ENCODE assay signal across 8 cellular contexts in the genomic region with DNA sequence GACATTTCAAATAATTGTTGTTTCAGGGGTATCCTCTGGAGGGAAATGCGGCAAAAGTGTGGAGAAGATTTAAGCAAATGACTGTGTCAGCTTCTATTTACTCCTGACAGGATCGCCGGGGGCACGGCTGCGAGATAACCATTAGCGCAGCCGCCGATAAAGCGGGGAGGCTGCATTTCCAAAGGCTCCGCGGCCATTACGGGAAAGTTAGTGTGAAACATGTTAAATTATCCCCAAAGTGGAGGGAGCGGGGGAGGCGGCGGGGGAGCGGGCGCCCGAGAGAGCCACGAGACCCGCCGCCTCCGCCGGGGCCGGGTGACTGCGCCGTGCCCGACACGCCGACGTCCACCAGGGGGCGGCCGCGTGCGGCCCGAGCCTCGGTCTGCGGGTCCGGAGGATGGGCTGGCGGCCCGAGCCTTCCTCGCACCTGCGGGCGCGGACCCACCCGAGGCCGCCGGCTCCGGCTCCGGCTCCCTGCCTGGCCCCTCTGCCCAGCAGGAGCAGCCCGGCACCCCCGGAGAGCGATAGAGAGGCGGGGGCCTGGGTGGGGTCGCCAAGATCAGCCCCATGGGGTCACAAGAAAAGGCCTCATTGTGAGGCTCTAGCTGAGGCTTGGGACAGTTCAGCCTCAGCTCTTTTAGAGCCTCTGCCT.
DNase-seq lines count a peak whose midpoint lies in the region; ATAC-seq and TF ChIP-seq lines count a peak whose summit lies in the region.

No MANE protein-coding gene starts in this region.

- no peaks in the 10 kb centered on the region for H3K9me3 ChIP-seq in CD8-positive, alpha-beta T cell (ENCODE audit: low read length)
- no peaks in the 10 kb centered on the region for H3K9me3 ChIP-seq in HUES64 (ENCODE audit: insufficient read depth, low read depth, low read length)
- no peaks in the 10 kb centered on the region for H3K9me3 ChIP-seq in prostate gland

- H3K27me3 ChIP-seq in CD8-positive, alpha-beta T cell (ENCODE audit: insufficient read depth, low read length): peaks cover 33% of the 10 kb centered on the region
- peaks cover 85% of the 10 kb centered on the region for H3K27me3 ChIP-seq in HUES64 (ENCODE audit: insufficient read depth, low read length)
- peaks cover 41% of the 10 kb centered on the region for H3K27me3 ChIP-seq in prostate gland (replicated peaks; ENCODE audit: insufficient read depth)

- H3K4me1 Mint-ChIP-seq in CD8-positive, alpha-beta T cell (ENCODE audit: low read depth): peaks cover 6% of the 10 kb centered on the region

- peaks cover 5% of the 10 kb centered on the region for H3K4me1 ChIP-seq in CD8-positive, alpha-beta T cell (ENCODE audit: insufficient read depth, low read length)
- H3K4me1 ChIP-seq in HUES64 (ENCODE audit: insufficient read depth, low read length): peaks cover 12% of the 10 kb centered on the region; the same call in 1 of the 2 replicates
- H3K4me1 ChIP-seq in prostate gland (replicated peaks): no peaks in the 10 kb centered on the region

- TF ChIP-seq CTCF in CD8-positive, alpha-beta T cell (IDR thresholded peaks at IDR 0.05): peak; percentile 67
- TF ChIP-seq CTCF in prostate gland (IDR thresholded peaks at IDR 0.05): peak; percentile 52 to 58 (median 55)

- peaks cover 66% of the 10 kb centered on the region for H3K27me3 Mint-ChIP-seq in CD8-positive, alpha-beta T cell (ENCODE audit: low read depth)

- peak overlapping the region; percentile 49 for H3K4me3 Mint-ChIP-seq in CD8-positive, alpha-beta T cell

- TF ChIP-seq POLR2A in prostate gland (IDR thresholded peaks at IDR 0.05): no peak

- no peaks in the 10 kb centered on the region for H3K36me3 ChIP-seq in CD8-positive, alpha-beta T cell (ENCODE audit: insufficient read depth, low read length)
- H3K36me3 ChIP-seq in HUES64 (ENCODE audit: insufficient read depth, low read length) (no peaks in the 10 kb centered on the region), prostate gland (no peaks in the 10 kb centered on the region)

- intact Hi-C loops in CD8-positive, alpha-beta T cell (cut with DNase I, micrococcal nuclease): loop anchor here in 1 of 2 experiments (5.0 kb wide), 2 partner anchors 71 to 341 kb away; no protein-coding TSS in a partner anchor
- intact Hi-C loops in prostate gland (cut with DNase I): loop anchor here (10.0 kb wide), 1 partner anchor 194 kb away; no protein-coding TSS in a partner anchor

- H3K4me3 ChIP-seq in CD8-positive, alpha-beta T cell (ENCODE audit: low read depth, low read length): no peak overlapping the region
- H3K4me3 ChIP-seq in HUES64 (ENCODE audit: low read length) (peak overlapping the region; percentile 47), prostate gland (no peak overlapping the region)

- H3K36me3 Mint-ChIP-seq in CD8-positive, alpha-beta T cell: no peaks in the 10 kb centered on the region

- ATAC-seq in CD8-positive, alpha-beta T cell: peak; percentile 73
- ATAC-seq in esophagus mucosa (peak; percentile 67), HG03039 (IDR thresholded peaks at IDR 0.05; ENCODE audit: unreplicated experiment) (no peak)

- POLR2A ChIA-PET in CD8-positive, alpha-beta T cell (lab: Charles Lee): no interaction called here

- H3K27ac Mint-ChIP-seq in CD8-positive, alpha-beta T cell: no peak overlapping the region

- CTCF ChIA-PET in CD8-positive, alpha-beta T cell (lab: Charles Lee): interaction anchor here (0.7 to 3.1 kb wide), 5 partner anchors 10 to 340 kb away, joined by 3 to 10 read pairs (median 3); no protein-coding TSS in a partner anchor

- no peak overlapping the region for H3K27ac ChIP-seq in CD8-positive, alpha-beta T cell (ENCODE audit: low read depth, low read length)
- H3K27ac ChIP-seq in HUES64 (ENCODE audit: low read depth, low read length) (no peak overlapping the region), prostate gland (no peak overlapping the region)

- 6% methylated on average over 54 of the region's 54 CpGs for WGBS in HUES64
- 4% methylated on average over 39 of the region's 54 CpGs for WGBS in prostate gland

- H3K9me3 Mint-ChIP-seq in CD8-positive, alpha-beta T cell: no peaks in the 10 kb centered on the region

- DNase-seq in CD8-positive, alpha-beta T cell: peak; percentile 28 to 64 (median 47)
- DNase-seq in activated CD8-positive, alpha-beta memory T cell treated with anti-CD3 and anti-CD28 coated beads for 48 hours (ENCODE audit: low read depth in 2 of 3, low spot score in 2 of 3): peak; percentile 28 to 59 (median 57)
- DNase-seq in prostate gland (ENCODE audit: low spot score) (no peak), NCI-H187 treated with DMSO at 0.1 percent for 48 hours (lab: John Stamatoyannopoulos, UW) (no peak), DMS153 (lab: John Stamatoyannopoulos, UW) (no peak)

- H3K9ac ChIP-seq in HUES64 (ENCODE audit: low read depth, low read length): no peak overlapping the region

Comparison
In these comparisons a context has a peak if more than half of its experiments do, and no peak if none do; other contexts are left out.
1. DNase-seq: peak in CD8-positive, alpha-beta T cell (7 of 7) and activated CD8-positive, alpha-beta memory T cell treated with anti-CD3 and anti-CD28 coated beads for 48 hours (3 of 3); none in prostate gland (single experiment), NCI-H187 treated with DMSO at 0.1 percent for 48 hours (single experiment) and DMS153 (single experiment).